Comparison of ENCODE assay signal across 13 cellular contexts in genomic region chrX:24167719-24168472, GRCh38. TPM values are rescaled to one million over a fixed set of nuclear protein-coding genes. Genes with fewer than 3 reads are reported as not detected.
DNase-seq lines count a peak whose midpoint lies in the region; ATAC-seq and TF ChIP-seq lines count a peak whose summit lies in the region.
"Had no signal": no experiment of that assay in that cellular context is flagged by ENCODE, and none has a peak within 500 bp of the region (broad histone marks: within the 10 kb centered on the region; RNA-seq: fewer than 3 reads in every experiment).

No MANE protein-coding gene starts in this region.

- H3K9me3 Mint-ChIP-seq in CD4-positive, alpha-beta T cell, result no peaks in the 10 kb centered on the region
- H3K9me3 Mint-ChIP-seq in brain, result no peaks in the 10 kb centered on the region

- H3K36me3 Mint-ChIP-seq in CD4-positive, alpha-beta T cell (ENCODE audit: low read depth), result peaks cover 36% of the 10 kb centered on the region
- peaks cover 43% of the 10 kb centered on the region for H3K36me3 Mint-ChIP-seq in brain

- intact Hi-C loops in CD4-positive, alpha-beta T cell (cut with DNase I, micrococcal nuclease), result loop anchor here in 1 of 2 experiments (2.0 kb wide), 1 partner anchor 15 kb away; no protein-coding TSS in a partner anchor
- intact Hi-C loops in left lung (cut with DNase I), result no loop called here

- CTCF ChIA-PET in CD4-positive, alpha-beta T cell (lab: Charles Lee), result interaction anchor here (1.0 kb wide), 1 partner anchor 101 kb away, joined by 3 read pairs; no protein-coding TSS in a partner anchor

- no peak for ATAC-seq in CD4-positive, alpha-beta T cell (ENCODE audit: poor library complexity)
- ATAC-seq in GM18870 (IDR thresholded peaks at IDR 0.05; ENCODE audit: unreplicated experiment), result peak; percentile 34
- no peak for ATAC-seq in GM18520 (IDR thresholded peaks at IDR 0.05; ENCODE audit: unreplicated experiment)
- no peak for ATAC-seq in left lung
- ATAC-seq: heart right ventricle had no signal

- H3K4me3 Mint-ChIP-seq in CD4-positive, alpha-beta T cell, result peak overlapping the region; percentile 8
- no peak overlapping the region for H3K4me3 Mint-ChIP-seq in brain

- H3K27ac Mint-ChIP-seq in CD4-positive, alpha-beta T cell, result peak overlapping the region; percentile 67
- peak overlapping the region in 3 of 5 experiments; percentile 8 to 57 (median 27) for H3K27ac Mint-ChIP-seq in brain

- no peak overlapping the region for H3K4me3 ChIP-seq in left lung
- H3K4me3 ChIP-seq: heart right ventricle, spleen had no signal

- no peaks in the 10 kb centered on the region for H3K27me3 ChIP-seq in CD4-positive, alpha-beta T cell (ENCODE audit: control insufficient read depth, insufficient read depth, low read length)
- no peaks in the 10 kb centered on the region for H3K27me3 ChIP-seq in left lung
- H3K27me3 ChIP-seq: heart right ventricle, spleen had no signal

- H3K9me3 ChIP-seq in CD4-positive, alpha-beta T cell (ENCODE audit: control insufficient read depth, low read length), result no peaks in the 10 kb centered on the region
- no peaks in the 10 kb centered on the region for H3K9me3 ChIP-seq in left lung
- H3K9me3 ChIP-seq: heart right ventricle, spleen had no signal

- peaks cover 69% of the 10 kb centered on the region for H3K4me1 Mint-ChIP-seq in CD4-positive, alpha-beta T cell (ENCODE audit: low read depth)
- peaks cover 57% of the 10 kb centered on the region for H3K4me1 Mint-ChIP-seq in brain

- TF ChIP-seq CTCF in CD4-positive, alpha-beta T cell (IDR thresholded peaks at IDR 0.05), result no peak
- TF ChIP-seq CTCF in brain (conservative IDR thresholded peaks at IDR 0.05) (no peak), left lung (IDR thresholded peaks at IDR 0.05) (no peak)

- DNase-seq in CD4-positive, alpha-beta T cell, result no peak
- DNase-seq in NOMO-1 treated with DMSO at 0.1 percent for 48 hours (lab: John Stamatoyannopoulos, UW; ENCODE audit: unreplicated experiment), result peak; percentile 51
- no peak for DNase-seq in NCI-H146 treated with DMSO at 0.1 percent for 48 hours (lab: John Stamatoyannopoulos, UW; ENCODE audit: unreplicated experiment)
- DNase-seq in left lung, result no peak
- no peak for DNase-seq in COR-L47 (lab: John Stamatoyannopoulos, UW)
- DNase-seq: activated gamma-delta T cell; heart right ventricle; NCI-H446; spleen; stimulated activated naive CD4-positive, alpha-beta T cell had no signal

- peaks cover 27 to 34% of the 10 kb centered on the region in 2 donors for H3K4me1 ChIP-seq in left lung

- POLR2A ChIA-PET in CD4-positive, alpha-beta T cell (lab: Charles Lee), result no interaction called here

- H3K27me3 Mint-ChIP-seq in CD4-positive, alpha-beta T cell, result no peaks in the 10 kb centered on the region
- H3K27me3 Mint-ChIP-seq in brain, result no peaks in the 10 kb centered on the region

- H3K36me3 ChIP-seq in left lung, result peaks cover 0 to 4% of the 10 kb centered on the region in 2 donors

- H3K27ac ChIP-seq in CD4-positive, alpha-beta T cell (ENCODE audit: low read depth, low read length), result no peak overlapping the region
- H3K27ac ChIP-seq in left lung, result no peak overlapping the region
- H3K27ac ChIP-seq: heart right ventricle had no signal

RNA-seq across cellular contexts. Expression of gene ZFX, which starts 18.4 kb away (rescaled TPM):
- 10 to 100 TPM; 44.2 to 50.1 TPM for total RNA-seq in CD4-positive, alpha-beta T cell
- polyA plus RNA-seq in brain (ENCODE audit: insufficient read depth, low read depth, low replicate concordance), result 4.4 TPM
- total RNA-seq in left lung, result 10 to 100 TPM; 40.4 to 50.7 TPM
